Comparison of ENCODE assay signal across 26 cellular contexts in genomic region chr13:110826861-110827672, GRCh38.
DNase-seq lines count a peak whose midpoint lies in the region; ATAC-seq, FAIRE-seq and TF ChIP-seq lines count a peak whose summit lies in the region.
"Had no signal": no experiment of that assay in that cellular context is flagged by ENCODE, and none has a peak within 500 bp of the region (broad histone marks: within the 10 kb centered on the region; RNA-seq: fewer than 3 reads in every experiment).

No MANE protein-coding gene starts in this region.

- WGBS in liver = 42% methylated on average over 4 of the region's 4 CpGs
- WGBS in HepG2 (ENCODE audit: low lambda C conversion rate) = 22% methylated on average over 3 of the region's 4 CpGs

- no peak overlapping the region for H3K27ac ChIP-seq in liver (ENCODE audit: low read depth in 1 of 2, low read length in 2 of 2)
- H3K27ac ChIP-seq in HepG2 (ENCODE audit: extremely low read length, insufficient read depth, low read length) = no peak overlapping the region
- H3K27ac ChIP-seq in osteoblast (ENCODE audit: low read depth, low read length) = no peak overlapping the region
- H3K27ac ChIP-seq: breast epithelium, colonic mucosa, left lung, upper lobe of left lung had no signal

- in situ Hi-C loops in HepG2 (cut with HindIII; ENCODE audit: extremely low pct_ligation_motif_present, low pct_unique_long_range_greater_than_20kb) = no loop called here

- H3K27me3 ChIP-seq in liver (ENCODE audit: control insufficient read depth in 4 of 4, insufficient read depth in 4 of 4, low read length in 3 of 4) (no peaks in the 10 kb centered on the region), HepG2 (ENCODE audit: control insufficient read depth in 1 of 2, insufficient read depth in 2 of 2, low read length in 2 of 2) (peaks cover 1 to 19% of the 10 kb centered on the region in 2 experiments; a peak in 2 of 5 replicates), osteoblast (ENCODE audit: insufficient read depth, low read length) (no peaks in the 10 kb centered on the region)
- H3K27me3 ChIP-seq: breast epithelium, colonic mucosa, upper lobe of left lung had no signal

- no peak for ATAC-seq in HepG2
- ATAC-seq in GM19455 (IDR thresholded peaks at IDR 0.05; ENCODE audit: unreplicated experiment) = no peak
- ATAC-seq: activated T-cell treated with anti-CD3 and anti-CD28 coated beads, Interleukin-2, amount 50 U/mL, for 4 hours; esophagus mucosa; left lung; mucosa of descending colon had no signal

- intact Hi-C loops in HepG2 (cut with micrococcal nuclease; ENCODE audit: unreplicated experiment) = loop anchor here (10.0 kb wide), 1 partner anchor 98 kb away; no protein-coding TSS in a partner anchor

- TF ChIP-seq RAD21 in liver (IDR thresholded peaks at IDR 0.05) = peak in 1 of 2 donors; percentile 29
- TF ChIP-seq RAD21 in HepG2 (CRISPR knock-in tag; IDR thresholded peaks at IDR 0.05) = no peak

- no peaks in the 10 kb centered on the region for H3K79me2 ChIP-seq in HepG2 (ENCODE audit: insufficient read depth, low read length)
- H3K79me2 ChIP-seq in osteoblast (ENCODE audit: insufficient read depth, low read length) = no peaks in the 10 kb centered on the region

- TF ChIP-seq CTCF in liver (IDR thresholded peaks at IDR 0.05; ENCODE audit: low read depth, low read length, missing input control) = no peak
- no peak for TF ChIP-seq CTCF in HepG2 (CRISPR knock-in tag; IDR thresholded peaks at IDR 0.05)
- TF ChIP-seq CTCF in osteoblast (IDR thresholded peaks at IDR 0.05; ENCODE audit: extremely low read depth, low read depth, low read length) = no peak

- H3K36me3 ChIP-seq in liver (ENCODE audit: control insufficient read depth in 4 of 4, insufficient read depth in 3 of 4, low read depth in 1 of 4, low read length in 3 of 4) = no peaks in the 10 kb centered on the region
- H3K36me3 ChIP-seq in HepG2 (replicated peaks in 1 of 2; ENCODE audit: control insufficient read depth in 1 of 2, insufficient read depth in 2 of 2, low read length in 2 of 2) = no peaks in the 10 kb centered on the region
- H3K36me3 ChIP-seq in osteoblast (ENCODE audit: insufficient read depth, low read length) = no peaks in the 10 kb centered on the region
- H3K36me3 ChIP-seq: breast epithelium, colonic mucosa, left lung, upper lobe of left lung had no signal

- H3K9ac ChIP-seq in liver (ENCODE audit: low read depth in 1 of 2, low read length in 2 of 2) (no peak overlapping the region), HepG2 (ENCODE audit: insufficient read depth, low read depth, low read length) (no peak overlapping the region)

- H3K9me3 ChIP-seq in liver (ENCODE audit: control insufficient read depth in 4 of 4, low read length in 3 of 4) (no peaks in the 10 kb centered on the region), HepG2 (ENCODE audit: low read length) (no peaks in the 10 kb centered on the region), osteoblast (ENCODE audit: low read depth, low read length) (no peaks in the 10 kb centered on the region)
- H3K9me3 ChIP-seq: breast epithelium, colonic mucosa, left lung, mucosa of descending colon, upper lobe of left lung had no signal

- no peaks in the 10 kb centered on the region for H3K4me1 ChIP-seq in liver (ENCODE audit: control insufficient read depth in 4 of 4, insufficient read depth in 4 of 4, low read length in 3 of 4)
- H3K4me1 ChIP-seq in HepG2 (ENCODE audit: insufficient read depth, low read length) = no peaks in the 10 kb centered on the region
- no peaks in the 10 kb centered on the region for H3K4me1 ChIP-seq in osteoblast (ENCODE audit: insufficient read depth, low read length)
- H3K4me1 ChIP-seq: breast epithelium, colonic mucosa, left lung, upper lobe of left lung had no signal

- H3K4me2 ChIP-seq in HepG2 (ENCODE audit: low read depth, low read length) (no peak overlapping the region), osteoblast (ENCODE audit: insufficient read depth, low read length) (no peak overlapping the region)

- DNase-seq in HepG2 (ENCODE audit: low spot score) (no peak), NOMO-1 (lab: John Stamatoyannopoulos, UW; ENCODE audit: unreplicated experiment in 2 of 2) (peak; percentile 21 to 40), globus pallidus (ENCODE audit: low spot score) (peak; percentile 15), mucosa of gallbladder (ENCODE audit: low spot score) (no peak), osteoblast (ENCODE audit: insufficient read length, low spot score, missing footprints) (no peak), HuH-7.5 (ENCODE audit: low spot score) (no peak)
- DNase-seq: activated CD4-positive, alpha-beta T cell treated with anti-CD3 and anti-CD28 coated beads for 48 hours; activated T-cell treated with anti-CD3 and anti-CD28 coated beads, Interleukin-2, amount 50 U/mL, for 4 hours; Calu3; colonic mucosa; DND-41; foreskin melanocyte; H7; hippocampal formation; immature natural killer cell; left lung; mucosa of descending colon; NCI-H1436; NCI-H524 treated with DMSO at 0.1 percent for 48 hours; nephron progenitor cell; RPMI8226; upper lobe of left lung had no signal

- TF ChIP-seq EP300 in HepG2 (IDR thresholded peaks at IDR 0.05; ENCODE audit: low read depth in 2 of 2, low read length in 2 of 2) (no peak), HepG2 (CRISPR knock-in tag; IDR thresholded peaks at IDR 0.05; ENCODE audit: borderline replicate concordance) (no peak)

- POLR2A ChIA-PET in HepG2 (lab: Yijun Ruan, JAX) = no interaction called here

- TF ChIP-seq POLR2A in HepG2 (IDR thresholded peaks at IDR 0.05; ENCODE audit: insufficient read depth in 1 of 2, low read depth in 2 of 2, low read length in 2 of 2) = no peak

- CTCF ChIA-PET in HepG2 (lab: Yijun Ruan, JAX; ENCODE audit: low intra/inter-chr PET ratio, low total read pairs) = no interaction called here

- FAIRE-seq in HepG2 (lab: Jason Lieb, UNC) = no peak

- BruUV-seq in HepG2 (replicated peaks; lab: Mats Ljungman, UMichigan) = no TSS peak

- no peaks in the 10 kb centered on the region for H4K20me1 ChIP-seq in HepG2 (ENCODE audit: insufficient read depth, low read length)
- H4K20me1 ChIP-seq in osteoblast (ENCODE audit: insufficient read depth, low read length) = no peaks in the 10 kb centered on the region

- H3K4me3 ChIP-seq in liver (ENCODE audit: low read depth in 1 of 3, low read length in 3 of 3) (no peak overlapping the region), HepG2 (replicated peaks in 1 of 3; ENCODE audit: insufficient read depth in 1 of 3, low read depth in 2 of 3, low read length in 3 of 3) (no peak overlapping the region), osteoblast (ENCODE audit: insufficient read depth, low read length) (no peak overlapping the region)
- H3K4me3 ChIP-seq: breast epithelium, colonic mucosa, left lung, mucosa of descending colon, upper lobe of left lung had no signal

- H2AFZ ChIP-seq in HepG2 (ENCODE audit: low read length) (no peak overlapping the region), osteoblast (ENCODE audit: low read length) (no peak overlapping the region)

TF ChIP-seq in liver, 16 proteins besides CTCF, POLR2A, EP300 and RAD21:
- peak; percentile 58 for TF ChIP-seq SP1 (IDR thresholded peaks at IDR 0.05)
- peak in 1 of 2 donors; percentile 46 for TF ChIP-seq HNF4A (conservative IDR thresholded peaks at IDR 0.05)
- no peak for TF ChIP-seq GABPA (IDR thresholded peaks at IDR 0.05 in 1 of 2, conservative IDR thresholded peaks at IDR 0.05 in 1 of 2)
TF ChIP-seq in liver: peak in this region for 2.

TF ChIP-seq in HepG2, 621 proteins besides CTCF, POLR2A, EP300 and RAD21:
- TF ChIP-seq POGZ (CRISPR knock-in tag; IDR thresholded peaks at IDR 0.05) (no peak), RARG (CRISPR knock-in tag; IDR thresholded peaks at IDR 0.05; ENCODE audit: low read depth) (no peak), NR2F2 (IDR thresholded peaks at IDR 0.05; ENCODE audit: borderline replicate concordance, low read depth) (no peak), ZNF891 (CRISPR knock-in tag; IDR thresholded peaks at IDR 0.05) (no peak), ZNF430 (CRISPR knock-in tag; IDR thresholded peaks at IDR 0.05) (no peak), TRIM24 (CRISPR knock-in tag; IDR thresholded peaks at IDR 0.05) (no peak)

Comparison
In these comparisons a context has a peak if more than half of its experiments do, and no peak if none do; other contexts are left out.
1. DNase-seq: peak in NOMO-1 (2 of 2) and globus pallidus (single experiment); none in HepG2 (single experiment), mucosa of gallbladder (single experiment), osteoblast (single experiment) and HuH-7.5 (single experiment).